ENCODE assay signal across 21 cellular contexts in the genomic region with DNA sequence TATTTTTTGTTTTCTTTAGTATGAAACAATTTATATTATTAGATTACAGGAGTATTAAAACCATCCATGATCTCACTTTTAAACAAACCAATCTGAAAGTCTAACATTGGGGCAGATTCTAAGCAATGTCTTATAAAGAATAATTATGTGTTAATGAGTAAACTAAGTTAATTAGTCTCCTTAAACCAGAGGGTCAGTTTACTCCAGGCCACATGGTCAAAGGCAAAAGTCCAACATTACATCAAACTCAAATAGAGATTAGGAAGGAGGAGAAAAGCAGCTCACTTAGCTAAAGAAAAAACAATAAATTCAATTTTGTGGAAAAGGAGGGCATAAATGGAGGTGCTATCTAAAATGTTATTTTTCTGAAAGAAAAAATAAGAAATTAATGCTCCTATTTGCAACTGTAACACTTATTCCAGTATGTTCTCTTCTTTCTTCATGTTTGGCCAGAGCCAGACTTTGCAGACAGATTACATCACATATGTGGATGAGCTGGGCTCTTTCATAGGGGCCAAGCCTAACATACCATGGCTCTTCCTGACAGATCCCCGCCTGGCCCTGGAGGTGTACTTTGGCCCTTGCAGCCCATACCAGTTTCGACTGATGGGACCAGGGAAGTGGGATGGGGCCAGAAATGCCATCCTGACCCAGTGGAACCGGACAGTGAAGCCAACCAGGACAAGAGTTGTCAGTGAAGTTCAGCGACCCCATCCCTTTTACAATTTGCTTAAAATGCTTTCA. TPM values are rescaled to one million over a fixed set of nuclear protein-coding genes. Genes with fewer than 3 reads are reported as not detected.
DNase-seq lines count a peak whose midpoint lies in the region; ATAC-seq and TF ChIP-seq lines count a peak whose summit lies in the region.
"Had no signal": no experiment of that assay in that cellular context is flagged by ENCODE, and none has a peak within 500 bp of the region (broad histone marks: within the 10 kb centered on the region; RNA-seq: fewer than 3 reads in every experiment).

No MANE protein-coding gene starts in this region.

- H3K4me1 ChIP-seq in ascending aorta (peaks cover 0 to 5% of the 10 kb centered on the region in 2 donors), heart right ventricle (peaks cover 0 to 17% (median 12%) of the 10 kb centered on the region in 9 donors)
- H3K4me1 ChIP-seq: BE2C had no signal

- no peaks in the 10 kb centered on the region for H3K27me3 Mint-ChIP-seq in nephron (ENCODE audit: low read depth)
- H3K27me3 Mint-ChIP-seq in activated CD4-positive, alpha-beta T cell treated with anti-CD3 and anti-CD28 coated beads, Interleukin-2, amount 10 ng/mL, durations not matched to agents 7 days and 5 days: peaks cover 6% of the 10 kb centered on the region

- POLR2A ChIA-PET in activated CD4-positive, alpha-beta T cell treated with anti-CD3 and anti-CD28 coated beads, Interleukin-2, amount 10 ng/mL, durations not matched to agents 7 days and 5 days (lab: Charles Lee): no interaction called here

- intact Hi-C loops in ascending aorta (cut with DNase I) (no loop called here), heart right ventricle (cut with DNase I) (no loop called here)

- peaks cover 33% of the 10 kb centered on the region for H3K4me1 Mint-ChIP-seq in nephron
- H3K4me1 Mint-ChIP-seq in activated CD4-positive, alpha-beta T cell treated with anti-CD3 and anti-CD28 coated beads, Interleukin-2, amount 10 ng/mL, durations not matched to agents 7 days and 5 days: no peaks in the 10 kb centered on the region
- H3K4me1 Mint-ChIP-seq: T-helper 17 cell had no signal

- H3K27me3 ChIP-seq in ascending aorta (no peaks in the 10 kb centered on the region), heart right ventricle (no peaks in the 10 kb centered on the region)
- H3K27me3 ChIP-seq: BE2C, brain microvascular endothelial cell, foreskin keratinocyte had no signal

- no peaks in the 10 kb centered on the region for H3K36me3 Mint-ChIP-seq in nephron (ENCODE audit: low read depth)
- H3K36me3 Mint-ChIP-seq in activated CD4-positive, alpha-beta T cell treated with anti-CD3 and anti-CD28 coated beads, Interleukin-2, amount 10 ng/mL, durations not matched to agents 7 days and 5 days (ENCODE audit: low read depth): no peaks in the 10 kb centered on the region

- H3K36me3 ChIP-seq in ascending aorta (no peaks in the 10 kb centered on the region), heart right ventricle (no peaks in the 10 kb centered on the region)
- H3K36me3 ChIP-seq: BE2C, brain microvascular endothelial cell had no signal

- peak overlapping the region; percentile 92 to 95 (median 93) for H3K27ac Mint-ChIP-seq in nephron
- no peak overlapping the region for H3K27ac Mint-ChIP-seq in activated CD4-positive, alpha-beta T cell treated with anti-CD3 and anti-CD28 coated beads, Interleukin-2, amount 10 ng/mL, durations not matched to agents 7 days and 5 days
- H3K27ac Mint-ChIP-seq: activated naive CD4-positive, alpha-beta T cell treated with anti-CD3 and anti-CD28 coated beads for 36 hours; T-helper 17 cell had no signal

- WGBS in heart right ventricle, 2 donors: 80 to 90% methylated on average over 4 of the region's 4 CpGs

- H3K27ac ChIP-seq in ascending aorta (peak overlapping the region; percentile 50 to 61), heart right ventricle (peak overlapping the region in 6 of 10 donors; percentile 17 to 60 (median 40))
- H3K27ac ChIP-seq: brain microvascular endothelial cell, foreskin keratinocyte had no signal

- H3K9me3 ChIP-seq in ascending aorta: no peaks in the 10 kb centered on the region
- H3K9me3 ChIP-seq in heart right ventricle: peaks cover 0 to 6% (median 0%) of the 10 kb centered on the region in 11 donors
- H3K9me3 ChIP-seq: BE2C had no signal

- DNase-seq in ascending aorta (ENCODE audit: low spot score in 2 of 2) (no peak), heart right ventricle (no peak), kidney glomerular epithelial cell (lab: John Stamatoyannopoulos, UW) (no peak), NCI-H345 treated with DMSO at 0.1 percent for 48 hours (lab: John Stamatoyannopoulos, UW; ENCODE audit: unreplicated experiment) (no peak)
- no peak for DNase-seq in activated CD4-positive, alpha-beta T cell treated with anti-CD3 and anti-CD28 coated beads, Interleukin-2, amount 10 ng/mL, durations not matched to agents 7 days and 5 days
- DNase-seq: activated CD8-positive, alpha-beta memory T cell treated with anti-CD3 and anti-CD28 coated beads, Interleukin-2, amount 50 U/mL, for 4 hours; activated naive CD4-positive, alpha-beta T cell treated with anti-CD3 and anti-CD28 coated beads for 36 hours; BE2C; brain microvascular endothelial cell; DMS153; effector CD4-positive, alpha-beta T cell; foreskin keratinocyte; KG1; NCI-H1417; NCI-H2227 treated with DMSO at 0.1 percent for 48 hours; NK-92 treated with Interleukin-12 subunit alpha and Interleukin-12 subunit beta, amount 100 ng/mL, for 24 hours; T-helper 17 cell had no signal

- CTCF ChIA-PET in activated CD4-positive, alpha-beta T cell treated with anti-CD3 and anti-CD28 coated beads, Interleukin-2, amount 10 ng/mL, durations not matched to agents 7 days and 5 days (lab: Charles Lee): interaction anchor here (0.8 kb wide), 1 partner anchor 9 kb away, joined by 3 read pairs; no protein-coding TSS in a partner anchor

- TF ChIP-seq CTCF in ascending aorta (IDR thresholded peaks at IDR 0.05): no peak
- TF ChIP-seq CTCF in heart right ventricle (IDR thresholded peaks at IDR 0.05): no peak
- TF ChIP-seq CTCF in nephron (IDR thresholded peaks at IDR 0.05; ENCODE audit: unreplicated experiment in 3 of 3): no peak

- H3K4me3 Mint-ChIP-seq in nephron: no peak overlapping the region
- no peak overlapping the region for H3K4me3 Mint-ChIP-seq in activated CD4-positive, alpha-beta T cell treated with anti-CD3 and anti-CD28 coated beads, Interleukin-2, amount 10 ng/mL, durations not matched to agents 7 days and 5 days
- H3K4me3 Mint-ChIP-seq: activated naive CD4-positive, alpha-beta T cell treated with anti-CD3 and anti-CD28 coated beads for 36 hours; T-helper 17 cell had no signal

- ATAC-seq in heart right ventricle: peak in 4 of 8 donors; percentile 38 to 70 (median 60)
- no peak for ATAC-seq in HG03196 (IDR thresholded peaks at IDR 0.05; ENCODE audit: unreplicated experiment)
- ATAC-seq: activated CD4-positive, CD25-positive, alpha-beta regulatory T cell treated with anti-CD3 and anti-CD28 coated beads, Interleukin-2, amount 50 U/mL, for 24 hours; foreskin keratinocyte; T-helper 17 cell had no signal

- no peak overlapping the region for H3K4me3 ChIP-seq in ascending aorta
- H3K4me3 ChIP-seq in heart right ventricle: no peak overlapping the region

- no peaks in the 10 kb centered on the region for H3K9me3 Mint-ChIP-seq in nephron
- H3K9me3 Mint-ChIP-seq in activated CD4-positive, alpha-beta T cell treated with anti-CD3 and anti-CD28 coated beads, Interleukin-2, amount 10 ng/mL, durations not matched to agents 7 days and 5 days: no peaks in the 10 kb centered on the region
- H3K9me3 Mint-ChIP-seq: activated naive CD4-positive, alpha-beta T cell treated with anti-CD3 and anti-CD28 coated beads for 36 hours had no signal

RNA-seq across cellular contexts. Expression of a gene that starts 24.3 kb away (rescaled TPM):
- 90.3 TPM for total RNA-seq in ascending aorta
- 10 to 100 TPM; 23.7 to 78.5 (median 28.7) TPM for total RNA-seq in heart right ventricle
- polyA plus RNA-seq in heart right ventricle: 10 to 100 TPM in 1 of 2 donors, 1 to 10 TPM in 1; 7.6 to 48.9 TPM
- total RNA-seq in activated CD4-positive, alpha-beta T cell treated with anti-CD3 and anti-CD28 coated beads, Interleukin-2, amount 10 ng/mL, durations not matched to agents 7 days and 5 days: not detected
- total RNA-seq: activated naive CD4-positive, alpha-beta T cell treated with anti-CD3 and anti-CD28 coated beads for 36 hours; foreskin keratinocyte; mononuclear cell; T-helper 17 cell had no signal
- polyA plus RNA-seq: foreskin keratinocyte had no signal

Comparison
In these comparisons a context has a peak if more than half of its experiments do, and no peak if none do; other contexts are left out.
1. RNA of a gene that starts 24.3 kb away (total RNA-seq): 90.3 TPM in ascending aorta (single experiment) and 23.7 to 78.5 TPM in heart right ventricle; not detected in activated CD4-positive, alpha-beta T cell treated with anti-CD3 and anti-CD28 coated beads, Interleukin-2, amount 10 ng/mL, durations not matched to agents 7 days and 5 days; every median in the first group is over 10 times any median in the second.